In genomic region chr15:91142097-91142744, GRCh38 we compare ENCODE assay signal across 8 cellular contexts. TPM values are rescaled to one million over a fixed set of nuclear protein-coding genes. Genes with fewer than 3 reads are reported as not detected.
DNase-seq lines count a peak whose midpoint lies in the region; ATAC-seq, FAIRE-seq and TF ChIP-seq lines count a peak whose summit lies in the region.

No MANE protein-coding gene starts in this region.

- no peaks in the 10 kb centered on the region for H3K9me1 ChIP-seq in keratinocyte (ENCODE audit: control insufficient read depth, extremely low read depth, insufficient read depth, low read length)

- H4K20me1 ChIP-seq in keratinocyte (ENCODE audit: control insufficient read depth, extremely low read depth, insufficient read depth, low read length): no peaks in the 10 kb centered on the region

- peak; percentile 41 for FAIRE-seq in keratinocyte (lab: Jason Lieb, UNC)

- DNase-seq in CD14-positive monocyte (ENCODE audit: low spot score): no peak
- DNase-seq in GM20000 (ENCODE audit: low spot score): peak; percentile 56
- DNase-seq in SK-N-DZ (ENCODE audit: low spot score): peak; percentile 31
- DNase-seq in keratinocyte (ENCODE audit: low read depth, low spot score): no peak
- no peak for DNase-seq in activated naive CD4-positive, alpha-beta T cell treated with anti-CD3 and anti-CD28 coated beads, Interleukin-2, amount 50 U/mL, for 72 hours (ENCODE audit: low spot score in 2 of 2)
- DNase-seq in NCI-H2171 treated with DMSO at 0.1 percent for 48 hours (lab: John Stamatoyannopoulos, UW): no peak
- DNase-seq in putamen (ENCODE audit: low spot score): no peak

- no peak overlapping the region for H2AFZ ChIP-seq in keratinocyte (ENCODE audit: control insufficient read depth, low read length)

- no peak overlapping the region for H3K9ac ChIP-seq in keratinocyte (ENCODE audit: control insufficient read depth, extremely low read depth, insufficient read depth, low read length)

- no peaks in the 10 kb centered on the region for H3K4me1 ChIP-seq in keratinocyte (ENCODE audit: control insufficient read depth, extremely low read depth, insufficient read depth, low read length)

- no peaks in the 10 kb centered on the region for H3K9me3 ChIP-seq in keratinocyte (ENCODE audit: control insufficient read depth, low read depth, low read length)

- no peak overlapping the region for H3K4me3 Mint-ChIP-seq in CD14-positive monocyte

- intact Hi-C loops in CD14-positive monocyte (cut with micrococcal nuclease): no loop called here

- no peaks in the 10 kb centered on the region for H3K27me3 ChIP-seq in keratinocyte (ENCODE audit: control insufficient read depth, extremely low read depth, insufficient read depth, low read length)

- no peaks in the 10 kb centered on the region for H3K79me2 ChIP-seq in keratinocyte (ENCODE audit: control insufficient read depth, insufficient read depth, low read length)

- no peaks in the 10 kb centered on the region for H3K36me3 ChIP-seq in keratinocyte (ENCODE audit: control insufficient read depth in 2 of 2, extremely low read depth in 1 of 2, insufficient read depth in 2 of 2, low read length in 2 of 2)

- no peaks in the 10 kb centered on the region for H3K36me3 Mint-ChIP-seq in CD14-positive monocyte
- no peaks in the 10 kb centered on the region for H3K36me3 Mint-ChIP-seq in activated naive CD4-positive, alpha-beta T cell treated with anti-CD3 and anti-CD28 coated beads, Interleukin-2, amount 50 U/mL, for 72 hours

- H3K4me1 Mint-ChIP-seq in CD14-positive monocyte: peaks cover 9% of the 10 kb centered on the region

- no peak overlapping the region for H3K4me2 ChIP-seq in keratinocyte (ENCODE audit: control insufficient read depth, extremely low read depth, insufficient read depth, low read depth, low read length)

- peaks cover 0 to 4% (median 0%) of the 10 kb centered on the region in 7 donors for H3K9me3 Mint-ChIP-seq in CD14-positive monocyte
- no peaks in the 10 kb centered on the region for H3K9me3 Mint-ChIP-seq in activated naive CD4-positive, alpha-beta T cell treated with anti-CD3 and anti-CD28 coated beads, Interleukin-2, amount 50 U/mL, for 72 hours

- no peak overlapping the region for H3K27ac Mint-ChIP-seq in CD14-positive monocyte
- no peak overlapping the region for H3K27ac Mint-ChIP-seq in activated naive CD4-positive, alpha-beta T cell treated with anti-CD3 and anti-CD28 coated beads, Interleukin-2, amount 50 U/mL, for 72 hours

- no peak overlapping the region for H3K27ac ChIP-seq in keratinocyte (ENCODE audit: control insufficient read depth, insufficient read depth, low read length)

- no peak overlapping the region for H3K4me3 ChIP-seq in keratinocyte (ENCODE audit: control insufficient read depth in 2 of 3, extremely low read depth in 1 of 3, insufficient read depth in 2 of 3, low read depth in 1 of 3, low read length in 3 of 3)

- TF ChIP-seq CTCF in CD14-positive monocyte (IDR thresholded peaks at IDR 0.05): peak; percentile 72
- peak; percentile 61 for TF ChIP-seq CTCF in GM20000 (IDR thresholded peaks at IDR 0.05; ENCODE audit: extremely low read depth, missing control alignments)
- TF ChIP-seq CTCF in keratinocyte (optimal IDR thresholded peaks at IDR 0.05 in 1 of 3, IDR thresholded peaks at IDR 0.05 in 1 of 3, conservative IDR thresholded peaks at IDR 0.05 in 1 of 3; ENCODE audit: extremely low read depth in 1 of 3, insufficient read depth in 2 of 3, low read length in 3 of 3): peak; percentile 11 to 41 (median 41)

- H3K27me3 Mint-ChIP-seq in CD14-positive monocyte (ENCODE audit: low read depth in 3 of 3): peaks cover 17 to 22% (median 17%) of the 10 kb centered on the region in 3 donors

- no peak for ATAC-seq in HG03025 (IDR thresholded peaks at IDR 0.05; ENCODE audit: low FRiP score, unreplicated experiment)
- ATAC-seq in activated naive CD4-positive, alpha-beta T cell treated with anti-CD3 and anti-CD28 coated beads, Interleukin-2, amount 50 U/mL, for 72 hours: no peak

- dilution Hi-C loops in keratinocyte (cut with MboI; ENCODE audit: extremely low pct_ligation_motif_present, low sequenced_read_pairs): no loop called here

RNA-seq across cellular contexts. Expression of gene SV2B, which starts 42.2 kb away (rescaled TPM):
- polyA plus RNA-seq in CD14-positive monocyte (not detected), keratinocyte (0.01 to 0.04 TPM in 2 of 3 replicates, not detected in the other)
- 0.13 and 0.32 TPM in 2 replicates for polyA plus RNA-seq in SK-N-DZ (2014; cell fraction: cytosol; rRNA removed)
- not detected in 2 replicates for polyA plus RNA-seq in SK-N-DZ (2014; cell fraction: nucleus; rRNA removed)
- polyA plus RNA-seq in keratinocyte (2011; ENCODE audit: low read depth): not detected
- 0.01 and 0.03 TPM in 2 replicates for polyA plus RNA-seq in keratinocyte (2011; cell fraction: cytosol; rRNA removed)
- 0.04 and 0.14 TPM in 2 replicates for polyA plus RNA-seq in keratinocyte (2011; cell fraction: nucleus; rRNA removed)
- polyA plus RNA-seq in keratinocyte (2012; ENCODE audit: low replicate concordance): 0.04 TPM in 1 of 2 replicates, not detected in the other
- polyA minus RNA-seq in keratinocyte: 0.20 TPM in 1 of 3 replicates, not detected in the others
- not detected for polyA minus RNA-seq in keratinocyte (2011; cell fraction: cytosol; rRNA and poly(A)+ RNA removed)
- 0.62 TPM in 1 of 2 replicates, not detected in the other for polyA minus RNA-seq in keratinocyte (2011; cell fraction: nucleus; rRNA and poly(A)+ RNA removed)
- total RNA-seq in activated naive CD4-positive, alpha-beta T cell treated with anti-CD3 and anti-CD28 coated beads, Interleukin-2, amount 50 U/mL, for 72 hours: under 1 TPM; 0.12 to 0.20 TPM

Comparison
In these comparisons a context has a peak if more than half of its experiments do, and no peak if none do; other contexts are left out.
1. DNase-seq: peak in GM20000 (single experiment) and SK-N-DZ (single experiment); none in CD14-positive monocyte (single experiment), keratinocyte (single experiment), activated naive CD4-positive, alpha-beta T cell treated with anti-CD3 and anti-CD28 coated beads, Interleukin-2, amount 50 U/mL, for 72 hours (0 of 2), NCI-H2171 treated with DMSO at 0.1 percent for 48 hours (single experiment) and putamen (single experiment).
2. Peak in every context shown above with its lines, with median percentiles within 50 percentile points of each other: CTCF ChIP-seq.